ENCODE assay signal across 1 cellular context in the genomic region with DNA sequence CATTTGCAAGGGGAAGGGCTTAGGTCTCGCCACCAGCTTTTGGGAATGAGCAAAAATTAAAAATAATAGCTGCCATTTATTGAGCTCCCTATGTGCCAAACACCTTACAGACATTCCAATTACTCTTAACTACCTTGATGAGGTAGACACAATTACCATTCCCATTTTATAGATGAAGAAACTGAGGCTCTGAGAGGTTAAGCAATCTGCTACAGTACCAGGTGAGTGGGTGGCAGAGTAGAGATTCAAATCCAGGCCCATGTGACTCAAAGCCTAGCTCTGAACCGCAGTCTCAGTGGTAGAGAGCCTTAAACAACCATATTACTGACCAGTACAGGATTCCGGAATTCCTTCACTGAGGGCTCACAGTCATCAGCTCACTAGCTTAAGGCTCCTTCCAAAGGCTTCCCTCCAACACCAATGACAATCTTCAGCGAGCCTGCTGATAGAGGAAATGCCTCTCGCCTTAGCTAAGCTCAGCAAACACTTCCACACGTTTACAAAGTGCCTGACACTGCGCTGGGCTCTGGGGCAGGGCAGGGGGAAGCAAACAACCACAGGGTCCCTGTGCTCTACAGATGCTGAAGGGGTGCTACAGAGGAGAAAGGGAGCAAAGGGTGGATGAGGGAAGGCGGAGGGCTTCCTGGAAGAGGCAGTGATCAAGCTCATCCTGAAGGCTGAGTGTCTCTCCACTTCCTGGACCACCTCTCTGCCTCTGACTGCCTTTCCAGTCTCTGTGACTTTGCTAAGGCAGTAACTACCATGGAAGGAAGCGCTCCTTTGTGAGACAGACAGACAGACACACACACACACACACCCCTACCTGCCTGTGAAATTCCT.
A peak's percentile ranks its signal among the peaks of the same experiment; 100 is the strongest.
TF ChIP-seq lines count a peak whose summit lies in the region.

No MANE protein-coding gene starts in this region.

TF ChIP-seq in A549, 52 proteins besides CTCF, POLR2A, EP300 and RAD21:
- TF ChIP-seq CBX8 (IDR thresholded peaks at IDR 0.05): no peak
- TF ChIP-seq ZFP36 (IDR thresholded peaks at IDR 0.05; ENCODE audit: borderline replicate concordance, partially characterized antibody): peak; percentile 74
